ENCODE assay signal across 10 cellular contexts in genomic region chr15:38894260-38894948, GRCh38.
DNase-seq lines count a peak whose midpoint lies in the region; ATAC-seq and TF ChIP-seq lines count a peak whose summit lies in the region.
"Had no signal": no experiment of that assay in that cellular context is flagged by ENCODE, and none has a peak within 500 bp of the region (broad histone marks: within the 10 kb centered on the region; RNA-seq: fewer than 3 reads in every experiment).

No MANE protein-coding gene starts in this region.

- peak overlapping the region in 1 of 3 experiments; percentile 20; a peak in 1 of 7 replicates for H3K27ac Mint-ChIP-seq in H9

- H4K8ac ChIP-seq in H9 (replicated peaks; ENCODE audit: insufficient read length, low read depth, low read length), result no peak overlapping the region

- no peak overlapping the region for H2AFZ ChIP-seq in hepatocyte
- no peak overlapping the region for H2AFZ ChIP-seq in H9 (ENCODE audit: low read length)

- ATAC-seq in HG03571 (IDR thresholded peaks at IDR 0.05; ENCODE audit: unreplicated experiment), result no peak
- ATAC-seq: psoas muscle had no signal

- no peak overlapping the region for H4K5ac ChIP-seq in H9 (ENCODE audit: insufficient read length, low read depth, low read length)

- WGBS in hepatocyte (ENCODE audit: low lambda C conversion rate, missing lambda C conversion rate), result 32% methylated on average over 2 of the region's 2 CpGs
- 36 to 61% methylated on average over 2 of the region's 2 CpGs for WGBS in transverse colon (ENCODE audit: low coverage in 1 of 2), 2 donors
- no CpG with 5 or more reads among the region's 2 CpGs for WGBS in H9 (ENCODE audit: extremely low coverage, insufficient read length, low lambda C conversion rate)

- H3K4me2 ChIP-seq in hepatocyte (peak overlapping the region; percentile 7), H9 (ENCODE audit: insufficient read depth, insufficient read length, low read length) (no peak overlapping the region)
- H3K4me2 ChIP-seq: KMS-11 had no signal

- no peak overlapping the region for H4K91ac ChIP-seq in H9 (ENCODE audit: insufficient read length, low read depth, low read length)

- no peak overlapping the region for H3K23ac ChIP-seq in H9 (ENCODE audit: insufficient read length, low read depth, low read length)

- no peak overlapping the region for H3K56ac ChIP-seq in H9 (ENCODE audit: insufficient read length, low read depth, low read length)

- TF ChIP-seq POLR2A in transverse colon (IDR thresholded peaks at IDR 0.05), result no peak

- H3K9me3 ChIP-seq in hepatocyte (ENCODE audit: low read depth), result no peaks in the 10 kb centered on the region
- no peaks in the 10 kb centered on the region for H3K9me3 ChIP-seq in transverse colon
- no peaks in the 10 kb centered on the region for H3K9me3 ChIP-seq in H9 (ENCODE audit: control insufficient read depth, low read depth, low read length)
- H3K9me3 ChIP-seq: psoas muscle had no signal

- DNase-seq in HCEC 1CT, result peak; percentile 91
- peak; percentile 97 for DNase-seq in amniotic epithelial cell (ENCODE audit: low read depth)
- DNase-seq in hepatocyte (ENCODE audit: low spot score), result no peak
- no peak for DNase-seq in transverse colon
- DNase-seq in activated CD4-positive, alpha-beta T cell treated with anti-CD3 and anti-CD28 coated beads for 1 hour, result no peak
- no peak for DNase-seq in H9
- DNase-seq: NCI-H524, psoas muscle had no signal

- TF ChIP-seq CTCF in hepatocyte (IDR thresholded peaks at IDR 0.05; ENCODE audit: poor library complexity) (no peak), transverse colon (IDR thresholded peaks at IDR 0.05) (no peak), H9 (conservative IDR thresholded peaks at IDR 0.05) (no peak)

- no peaks in the 10 kb centered on the region for H3K79me2 ChIP-seq in hepatocyte
- H3K79me2 ChIP-seq in H9 (ENCODE audit: insufficient read depth, low read length), result no peaks in the 10 kb centered on the region

- peaks cover 3 to 14% of the 10 kb centered on the region in 2 experiments; a peak in 4 of 5 replicates for H3K9me3 Mint-ChIP-seq in H9

- H3K18ac ChIP-seq in H9 (ENCODE audit: insufficient read length, low read depth, low read length), result no peak overlapping the region

- no peak overlapping the region for H2BK12ac ChIP-seq in H9 (ENCODE audit: insufficient read length, low read depth, low read length)

- H3K4me1 ChIP-seq in hepatocyte (ENCODE audit: insufficient read depth), result peaks cover 33% of the 10 kb centered on the region
- H3K4me1 ChIP-seq in transverse colon, result peaks cover 0 to 23% (median 7%) of the 10 kb centered on the region in 4 donors
- no peaks in the 10 kb centered on the region for H3K4me1 ChIP-seq in H9 (ENCODE audit: insufficient read depth, low read length)
- H3K4me1 ChIP-seq: psoas muscle had no signal

- peaks cover 0 to 6% (median 0%) of the 10 kb centered on the region in 3 experiments; a peak in 2 of 7 replicates for H3K36me3 Mint-ChIP-seq in H9 (ENCODE audit: insufficient read depth in 1 of 3, low read depth in 3 of 3)

- no peak overlapping the region for H3K9ac ChIP-seq in H9 (ENCODE audit: extremely low read depth, insufficient read length, low read length)
- H3K9ac ChIP-seq: KMS-11 had no signal

- H3K9me2 ChIP-seq in hepatocyte (replicated peaks; ENCODE audit: insufficient read depth), result no peaks in the 10 kb centered on the region

- H3K79me1 ChIP-seq in H9 (ENCODE audit: insufficient read depth, low read depth, low read length, poor library complexity, severe bottlenecking), result no peaks in the 10 kb centered on the region

- intact Hi-C loops in transverse colon (cut with DNase I; ENCODE audit: low total_unique reads), result loop anchor here (10.0 kb wide), 1 partner anchor 50 kb away; no protein-coding TSS in a partner anchor

- in situ Hi-C loops in transverse colon (cut with MboI; ENCODE audit: low pct_ligation_motif_present in 1 of 4, low pct_unique_long_range_greater_than_20kb in 1 of 4, low sequenced_read_pairs in 3 of 4), result no loop called here

- H3K4me1 Mint-ChIP-seq in H9, result peaks cover 2% of the 10 kb centered on the region in 2 experiments; a peak in 1 of 4 replicates

- H2BK20ac ChIP-seq in H9 (ENCODE audit: low read depth, low read length, poor library complexity, severe bottlenecking), result no peak overlapping the region

- H4K20me1 ChIP-seq in hepatocyte (ENCODE audit: insufficient read depth, poor library complexity, severe bottlenecking) (no peaks in the 10 kb centered on the region), H9 (ENCODE audit: control insufficient read depth, insufficient read depth, insufficient read length) (no peaks in the 10 kb centered on the region)

- H3K27ac ChIP-seq in hepatocyte (peak overlapping the region; percentile 48), transverse colon (peak overlapping the region in 3 of 4 donors; percentile 16 to 23 (median 18)), H9 (ENCODE audit: insufficient read length, low read depth, low read length) (no peak overlapping the region)
- H3K27ac ChIP-seq: KMS-11, psoas muscle had no signal

- H2BK120ac ChIP-seq in H9 (ENCODE audit: low read depth, low read length, poor library complexity, severe bottlenecking), result no peak overlapping the region

- H3K23me2 ChIP-seq in H9 (ENCODE audit: insufficient read length, low read depth, low read length, poor library complexity, severe bottlenecking), result no peaks in the 10 kb centered on the region

- no peak overlapping the region for H3K4ac ChIP-seq in H9 (ENCODE audit: low read depth, low read length)

- H3K36me3 ChIP-seq in hepatocyte (replicated peaks; ENCODE audit: insufficient read depth, low read depth) (no peaks in the 10 kb centered on the region), transverse colon (no peaks in the 10 kb centered on the region)

- H3K27me3 ChIP-seq in hepatocyte (no peaks in the 10 kb centered on the region), transverse colon (no peaks in the 10 kb centered on the region), H9 (ENCODE audit: insufficient read depth, low read length) (no peaks in the 10 kb centered on the region)

- H2BK5ac ChIP-seq in H9 (ENCODE audit: insufficient read length, low read length), result no peak overlapping the region

- H3K4me3 ChIP-seq in hepatocyte, result no peak overlapping the region
- no peak overlapping the region for H3K4me3 ChIP-seq in transverse colon
- H3K4me3 ChIP-seq: psoas muscle had no signal

- no peak overlapping the region for H2BK15ac ChIP-seq in H9 (ENCODE audit: low read depth, low read length)

- H3T11ph ChIP-seq in H9 (ENCODE audit: low read length), result no peak overlapping the region

- H3K4me3 Mint-ChIP-seq in H9, result no peak overlapping the region

- H3K27me3 Mint-ChIP-seq in H9 (ENCODE audit: low read depth), result peaks cover 1% of the 10 kb centered on the region

- H3K14ac ChIP-seq in H9 (ENCODE audit: insufficient read depth, low read length), result no peak overlapping the region

- TF ChIP-seq EP300 in transverse colon (IDR thresholded peaks at IDR 0.05; ENCODE audit: low read depth), result no peak

- H2AK5ac ChIP-seq in H9 (ENCODE audit: insufficient read length, low read length), result no peak overlapping the region

Comparison
In these comparisons a context has a peak if more than half of its experiments do, and no peak if none do; other contexts are left out.
1. DNase-seq: peak in HCEC 1CT (single experiment) and amniotic epithelial cell (single experiment); none in hepatocyte (single experiment), transverse colon (single experiment), activated CD4-positive, alpha-beta T cell treated with anti-CD3 and anti-CD28 coated beads for 1 hour (single experiment) and H9 (single experiment).